Comparison of ENCODE assay signal across 1 cellular context in the genomic region with DNA sequence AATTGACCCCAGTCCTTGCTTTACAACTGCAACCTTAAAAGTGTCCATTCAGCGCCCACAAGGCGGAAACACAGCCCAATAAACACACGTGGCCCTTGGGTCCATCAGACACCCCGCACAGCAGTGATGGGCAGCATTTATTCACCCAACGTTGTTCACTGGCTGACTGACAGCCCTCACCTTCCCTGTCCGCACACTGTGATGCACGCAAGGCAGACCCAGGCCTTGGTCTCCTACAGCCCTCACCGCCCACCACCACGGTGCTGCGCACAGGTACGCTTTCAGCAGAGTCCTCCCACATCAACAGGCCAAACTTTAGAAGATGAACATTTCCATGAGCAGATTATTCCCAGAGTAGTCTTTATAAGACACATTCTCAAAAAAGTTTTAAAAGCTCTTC.
TF ChIP-seq lines count a peak whose summit lies in the region.

No MANE protein-coding gene starts in this region.

TF ChIP-seq in K562, 482 proteins besides CTCF, POLR2A, EP300 and RAD21:
- TF ChIP-seq BMI1 (IDR thresholded peaks at IDR 0.05; ENCODE audit: low read length), result no peak
- TF ChIP-seq FOXJ3 (CRISPR knock-in tag; IDR thresholded peaks at IDR 0.05), result no peak
- TF ChIP-seq POLR2G (IDR thresholded peaks at IDR 0.05; ENCODE audit: low read depth, low read length), result peak; percentile 29; the same call in 1 of the 2 replicates
- peak; percentile 27 for TF ChIP-seq RBM22 (IDR thresholded peaks at IDR 0.05; ENCODE audit: low read depth, low read length, poor library complexity, severe bottlenecking)
